Comparison of ENCODE assay signal across 13 cellular contexts in genomic region chr7:17370901-17371550, GRCh38.
DNase-seq lines count a peak whose midpoint lies in the region; ATAC-seq and TF ChIP-seq lines count a peak whose summit lies in the region.
"Had no signal": no experiment of that assay in that cellular context is flagged by ENCODE, and none has a peak within 500 bp of the region (broad histone marks: within the 10 kb centered on the region; RNA-seq: fewer than 3 reads in every experiment).

No MANE protein-coding gene starts in this region.

- H2AFZ ChIP-seq in ACC112 (ENCODE audit: low read length, unreplicated experiment), result peak overlapping the region; percentile 20

- H3K79me2 ChIP-seq in ACC112 (ENCODE audit: control insufficient read depth, insufficient read depth, low read length, unreplicated experiment), result no peaks in the 10 kb centered on the region

- H3K9me3 ChIP-seq in mesodermal cell (ENCODE audit: control insufficient read depth, low read length), result no peaks in the 10 kb centered on the region

- no peak for ATAC-seq in naive thymus-derived CD8-positive, alpha-beta T cell

- POLR2A ChIA-PET in naive thymus-derived CD8-positive, alpha-beta T cell (lab: Charles Lee), result no interaction called here

- no peaks in the 10 kb centered on the region for H3K36me3 Mint-ChIP-seq in naive thymus-derived CD8-positive, alpha-beta T cell

- WGBS in mesodermal cell (ENCODE audit: insufficient coverage in 2 of 2), 2 experiments, result 100% methylated on average over 1 of the region's 3 CpGs; no CpG with 5 or more reads in 1 of the 2 experiments

- in situ Hi-C loops in brain microvascular endothelial cell (cut with HindIII; ENCODE audit: low pct_ligation_motif_present, low sequenced_read_pairs), result no loop called here

- H3K36me3 ChIP-seq in ACC112 (ENCODE audit: insufficient read depth, low read length) (no peaks in the 10 kb centered on the region), brain microvascular endothelial cell (replicated peaks) (no peaks in the 10 kb centered on the region), mesodermal cell (ENCODE audit: control insufficient read depth, insufficient read depth, low read length) (no peaks in the 10 kb centered on the region)

- peak; percentile 36 for DNase-seq in LHCN-M2 (ENCODE audit: low read depth)
- DNase-seq in brain microvascular endothelial cell, result no peak
- DNase-seq in SHP77 treated with DMSO at 0.1 percent for 48 hours (lab: John Stamatoyannopoulos, UW), result no peak
- no peak for DNase-seq in epidermal melanocyte (ENCODE audit: insufficient read length, low spot score)
- DNase-seq in naive thymus-derived CD8-positive, alpha-beta T cell, result no peak
- DNase-seq in activated CD4-positive, CD25-positive, alpha-beta regulatory T cell (lab: John Stamatoyannopoulos, UW), result no peak
- DNase-seq: activated CD4-positive, alpha-beta T cell treated with anti-CD3 and anti-CD28 coated beads, Interleukin-2, amount 50 U/mL, for 1 hour; activated naive CD4-positive, alpha-beta T cell treated with Interleukin-2 at 50 U/mL for 16 hours; NCI-H446 treated with DMSO at 0.1 percent for 48 hours had no signal

- H3K27me3 Mint-ChIP-seq in naive thymus-derived CD8-positive, alpha-beta T cell, result peaks cover 0 to 2% (median 0%) of the 10 kb centered on the region in 5 donors

- H3K27me3 ChIP-seq in ACC112 (ENCODE audit: insufficient read depth, low read length) (no peaks in the 10 kb centered on the region), brain microvascular endothelial cell (replicated peaks) (no peaks in the 10 kb centered on the region)

- no peak overlapping the region for H3K27ac Mint-ChIP-seq in naive thymus-derived CD8-positive, alpha-beta T cell

- no peaks in the 10 kb centered on the region for H3K9me3 Mint-ChIP-seq in naive thymus-derived CD8-positive, alpha-beta T cell

- H3K4me1 Mint-ChIP-seq in naive thymus-derived CD8-positive, alpha-beta T cell, result peaks cover 0 to 2% (median under 1%) of the 10 kb centered on the region in 4 donors

- H3K4me1 ChIP-seq in ACC112 (ENCODE audit: control insufficient read depth, insufficient read depth, low read length, unreplicated experiment) (peaks cover 57% of the 10 kb centered on the region), mesodermal cell (ENCODE audit: control insufficient read depth, insufficient read depth, low read length, poor library complexity, severe bottlenecking) (peaks cover 23% of the 10 kb centered on the region)

- H3K27ac ChIP-seq in ACC112 (ENCODE audit: low read depth, low read length), result peak overlapping the region; percentile 100
- peak overlapping the region; percentile 100 for H3K27ac ChIP-seq in brain microvascular endothelial cell
- H3K27ac ChIP-seq in mesodermal cell (ENCODE audit: low read depth, low read length, severe bottlenecking), result peak overlapping the region; percentile 95
- H3K27ac ChIP-seq: KMS-11, SK-N-MC had no signal

- TF ChIP-seq CTCF in brain microvascular endothelial cell (IDR thresholded peaks at IDR 0.05; ENCODE audit: low read depth, low read length, missing control alignments), result no peak

- H3K4me3 ChIP-seq in ACC112 (ENCODE audit: low read depth, low read length) (peak overlapping the region; percentile 6; the same call in 1 of the 2 replicates), brain microvascular endothelial cell (ENCODE audit: low read depth, low read length) (no peak overlapping the region), mesodermal cell (ENCODE audit: extremely low read depth, insufficient read depth, low read length, poor library complexity, severe bottlenecking) (no peak overlapping the region)

- no peak overlapping the region for H3K4me3 Mint-ChIP-seq in naive thymus-derived CD8-positive, alpha-beta T cell
